1 cellular context compared by ENCODE assay signal in genomic region chr1:27774654-27775053, GRCh38.
TF ChIP-seq lines count a peak whose summit lies in the region.

No MANE protein-coding gene starts in this region.

TF ChIP-seq in IMR-90, 13 proteins besides CTCF, POLR2A, EP300 and RAD21:
- TF ChIP-seq CEBPB (IDR thresholded peaks at IDR 0.05; ENCODE audit: low read depth, low read length) (no peak), MAFK (IDR thresholded peaks at IDR 0.05; ENCODE audit: low read depth, low read length) (no peak), MXI1 (IDR thresholded peaks at IDR 0.05; ENCODE audit: borderline replicate concordance, low read depth, low read length) (no peak), FOS (IDR thresholded peaks at IDR 0.05; ENCODE audit: low read depth, low read length) (no peak), NFE2L2 (IDR thresholded peaks at IDR 0.05; ENCODE audit: low read depth, low read length) (no peak), RFX5 (IDR thresholded peaks at IDR 0.05; ENCODE audit: low read depth, low read length) (no peak), ELK1 (IDR thresholded peaks at IDR 0.05; ENCODE audit: borderline replicate concordance, low read depth, low read length) (no peak), SMC3 (IDR thresholded peaks at IDR 0.05; ENCODE audit: low read depth, low read length) (no peak), BHLHE40 (IDR thresholded peaks at IDR 0.05; ENCODE audit: low read depth, low read length) (no peak), CHD1 (IDR thresholded peaks at IDR 0.05; ENCODE audit: low read depth, low read length) (no peak), USF2 (IDR thresholded peaks at IDR 0.05; ENCODE audit: low read depth, low read length) (no peak), MAZ (IDR thresholded peaks at IDR 0.05; ENCODE audit: borderline replicate concordance, low read depth, low read length) (no peak), RCOR1 (IDR thresholded peaks at IDR 0.05; ENCODE audit: insufficient replicate concordance, low read length) (no peak)
